Comparison of ENCODE assay signal across 8 cellular contexts in genomic region chr19:33794578-33795369, GRCh38. TPM values are rescaled to one million over a fixed set of nuclear protein-coding genes. Genes with fewer than 3 reads are reported as not detected.
A peak's percentile ranks its signal among the peaks of the same experiment; 100 is the strongest.
DNase-seq lines count a peak whose midpoint lies in the region; ATAC-seq, FAIRE-seq and TF ChIP-seq lines count a peak whose summit lies in the region.

No MANE protein-coding gene starts in this region.

- H3K27ac ChIP-seq in K562 (ENCODE audit: extremely low read depth, low read depth, low read length) (peak overlapping the region; percentile 85; the same call in 1 of the 3 replicates), thymus (ENCODE audit: low read depth) (no peak overlapping the region)

- no peaks in the 10 kb centered on the region for H3K9me1 ChIP-seq in K562 (ENCODE audit: control insufficient read depth, insufficient read depth, low read length)

- BruUV-seq in K562 (replicated peaks; lab: Mats Ljungman, UMichigan), result TSS peak; percentile 55

- no peaks in the 10 kb centered on the region for H3K9me3 Mint-ChIP-seq in T-helper 1 cell treated with Interleukin-12 subunit alpha and Interleukin-12 subunit beta and Interleukin-4 antibody, amounts not matched to agents 30 μg/mL and 1 μg/mL, for 36 hours

- peaks cover 0 to 34% of the 10 kb centered on the region in 2 experiments; a peak in 2 of 5 replicates for H3K4me1 ChIP-seq in K562 (replicated peaks in 1 of 2; ENCODE audit: control insufficient read depth in 2 of 2, insufficient read depth in 2 of 2, low read length in 2 of 2)
- H3K4me1 ChIP-seq in thymus (ENCODE audit: control insufficient read depth, insufficient read depth, low read length), result peaks cover 3% of the 10 kb centered on the region

- H3K36me3 ChIP-seq in K562 (ENCODE audit: control insufficient read depth, insufficient read depth, low read length), result peaks cover 11% of the 10 kb centered on the region; the same call in 1 of the 3 replicates
- H3K36me3 ChIP-seq in kidney epithelial cell (ENCODE audit: control insufficient read depth, insufficient read depth, low read length), result no peaks in the 10 kb centered on the region
- no peaks in the 10 kb centered on the region for H3K36me3 ChIP-seq in thymus (ENCODE audit: control insufficient read depth, insufficient read depth)

- TF ChIP-seq CTCF in K562 (IDR thresholded peaks at IDR 0.05 in 2 of 3, conservative IDR thresholded peaks at IDR 0.05 in 1 of 3; ENCODE audit: insufficient read depth in 2 of 3, low read depth in 1 of 3, low read length in 3 of 3), result no peak
- TF ChIP-seq CTCF in kidney epithelial cell (IDR thresholded peaks at IDR 0.05; ENCODE audit: insufficient read depth, low read length, poor library complexity, severe bottlenecking), result no peak

- H3K9me3 ChIP-seq in K562 (replicated peaks; ENCODE audit: control insufficient read depth, insufficient read depth, low read depth, low read length) (no peaks in the 10 kb centered on the region), thymus (ENCODE audit: control insufficient read depth) (no peaks in the 10 kb centered on the region)

- H3K4me3 Mint-ChIP-seq in T-helper 1 cell treated with Interleukin-12 subunit alpha and Interleukin-12 subunit beta and Interleukin-4 antibody, amounts not matched to agents 30 μg/mL and 1 μg/mL, for 36 hours, result peak overlapping the region; percentile 68

- ATAC-seq in K562 (no peak), HG03095 (IDR thresholded peaks at IDR 0.05; ENCODE audit: unreplicated experiment) (no peak), HG03039 (IDR thresholded peaks at IDR 0.05; ENCODE audit: unreplicated experiment) (no peak)

- H3K27ac Mint-ChIP-seq in T-helper 1 cell treated with Interleukin-12 subunit alpha and Interleukin-12 subunit beta and Interleukin-4 antibody, amounts not matched to agents 30 μg/mL and 1 μg/mL, for 36 hours, result no peak overlapping the region

- 74% methylated on average over 22 of the region's 34 CpGs for WGBS in K562 (ENCODE audit: insufficient coverage, low coverage, missing lambda C conversion rate)
- WGBS in thymus, result 43% methylated on average over 34 of the region's 34 CpGs

- peaks cover 40% of the 10 kb centered on the region for H3K27me3 Mint-ChIP-seq in T-helper 1 cell treated with Interleukin-12 subunit alpha and Interleukin-12 subunit beta and Interleukin-4 antibody, amounts not matched to agents 30 μg/mL and 1 μg/mL, for 36 hours (ENCODE audit: low read depth)

- H2AFZ ChIP-seq in K562 (ENCODE audit: low read depth, low read length), result peak overlapping the region; percentile 79

- H3K4me2 ChIP-seq in K562 (ENCODE audit: insufficient read depth, low read length), result peak overlapping the region; percentile 45

- DNase-seq in T-helper 1 cell (no peak), K562 (ENCODE audit: extremely low read depth in 1 of 4, low spot score in 3 of 4) (no peak), kidney epithelial cell (ENCODE audit: low read depth) (no peak), posterior vena cava (ENCODE audit: low spot score) (no peak)

- no peak for FAIRE-seq in K562 (lab: Jason Lieb, UNC)

- H3K4me3 ChIP-seq in K562, result peak overlapping the region; percentile 71
- H3K4me3 ChIP-seq in kidney epithelial cell (ENCODE audit: low read depth, low read length), result peak overlapping the region; percentile 67
- peak overlapping the region; percentile 46 for H3K4me3 ChIP-seq in thymus (ENCODE audit: low read length)

- H3K36me3 Mint-ChIP-seq in T-helper 1 cell treated with Interleukin-12 subunit alpha and Interleukin-12 subunit beta and Interleukin-4 antibody, amounts not matched to agents 30 μg/mL and 1 μg/mL, for 36 hours (ENCODE audit: low read depth), result no peaks in the 10 kb centered on the region

- H3K4me1 Mint-ChIP-seq in T-helper 1 cell treated with Interleukin-12 subunit alpha and Interleukin-12 subunit beta and Interleukin-4 antibody, amounts not matched to agents 30 μg/mL and 1 μg/mL, for 36 hours (ENCODE audit: low read depth), result peaks cover 6% of the 10 kb centered on the region

- intact Hi-C loops in K562 (cut with micrococcal nuclease) (loop anchor here (5.0 kb wide), 1 partner anchor 308 kb away; no protein-coding TSS in a partner anchor), posterior vena cava (cut with DNase I) (loop anchor here in 1 of 2 donors (5.0 kb wide), 1 partner anchor 73 kb away; no protein-coding TSS in a partner anchor)

- in situ Hi-C loops in K562 (cut with MboI), result no loop called here

- CTCF ChIA-PET in K562 (lab: Yijun Ruan, JAX; ENCODE audit: low intra/inter-chr PET ratio), result interaction anchor here (0.7 to 1.3 kb wide), 3 partner anchors 16 to 706 kb away, joined by 3 to 5 read pairs (median 3); no protein-coding TSS in a partner anchor

- no peak for TF ChIP-seq EP300 in K562 (IDR thresholded peaks at IDR 0.05; ENCODE audit: low read length)

- H3K9ac ChIP-seq in K562 (ENCODE audit: insufficient read depth in 1 of 2, low read depth in 2 of 2, low read length in 2 of 2), result peak overlapping the region; percentile 77 to 93

- POLR2A ChIA-PET in K562 (lab: Yijun Ruan, JAX), result interaction anchor here (0.9 kb wide), 1 partner anchor 15 kb away, joined by 3 read pairs; no protein-coding TSS in a partner anchor

- H3K79me2 ChIP-seq in K562 (ENCODE audit: control insufficient read depth, insufficient read depth, low read length), result peaks cover 5% of the 10 kb centered on the region; the same call in 1 of the 3 replicates

- no peak for TF ChIP-seq RAD21 in K562 (CRISPR knock-in tag; conservative IDR thresholded peaks at IDR 0.05 in 1 of 2, IDR thresholded peaks at IDR 0.05 in 1 of 2)

- H3K27me3 ChIP-seq in K562 (ENCODE audit: control insufficient read depth in 2 of 2, insufficient read depth in 2 of 2, low read length in 2 of 2), result peaks cover 10 to 20% of the 10 kb centered on the region in 2 experiments; a peak in 3 of 5 replicates
- peaks cover 12% of the 10 kb centered on the region for H3K27me3 ChIP-seq in kidney epithelial cell (ENCODE audit: control insufficient read depth, insufficient read depth, low read length)
- H3K27me3 ChIP-seq in thymus (ENCODE audit: control insufficient read depth, insufficient read depth), result peaks cover 44% of the 10 kb centered on the region

- no peaks in the 10 kb centered on the region for H4K20me1 ChIP-seq in K562 (replicated peaks; ENCODE audit: control insufficient read depth, insufficient read depth, low read length)

- TF ChIP-seq POLR2A in K562 (conservative IDR thresholded peaks at IDR 0.05), result no peak

TF ChIP-seq in K562, 482 proteins besides CTCF, POLR2A, EP300 and RAD21:
- TF ChIP-seq ZNF589 (CRISPR knock-in tag; IDR thresholded peaks at IDR 0.05; ENCODE audit: low read depth), result 0 out of 2 replicates have a peak, but pooled peaks have one; percentile 15
- no peak for TF ChIP-seq STAG1 (CRISPR knock-in tag; IDR thresholded peaks at IDR 0.05; ENCODE audit: borderline replicate concordance)
- TF ChIP-seq ZNF766 (CRISPR knock-in tag; conservative IDR thresholded peaks at IDR 0.05), result 0 out of 2 replicates have a peak, but pooled peaks have one; percentile 22

RNA-seq across cellular contexts. Expression of gene KCTD15, which starts 1.9 kb away (rescaled TPM):
- 22.8 and 48.8 TPM in 2 replicates for total RNA-seq in K562 (2011; cell fraction: chromatin; rRNA removed; ENCODE audit: low replicate concordance)
- total RNA-seq in K562 (2011; cell fraction: nucleolus; rRNA removed), result 33.6 and 36.5 TPM in 2 replicates
- 23.7 and 24.2 TPM in 2 replicates for total RNA-seq in K562 (2011; cell fraction: nucleoplasm; rRNA removed)
- 42.0 and 46.5 TPM in 2 replicates for total RNA-seq in K562 (2014; rRNA removed)
- total RNA-seq in K562 (2014; rRNA removed; fragmentation: Illumina TruSeq; extraction: Trizol), result 6.0 and 6.7 TPM in 2 replicates
- 11.8 and 14.4 TPM in 2 replicates for total RNA-seq in K562 (2015; rRNA removed; fragmentation: Illumina TruSeq; extraction: Trizol)
- total RNA-seq in K562 (2021), result 26.5 and 29.7 TPM in 2 replicates
- polyA plus RNA-seq in K562 (2011; rRNA removed), result 14.2 and 19.8 TPM in 2 replicates
- 25.0 and 63.1 TPM in 2 replicates for polyA plus RNA-seq in K562 (2011; cell fraction: cytosol; rRNA removed)
- 52.6 and 84.5 TPM in 2 replicates for polyA plus RNA-seq in K562 (2011; cell fraction: nucleus; rRNA removed)
- polyA plus RNA-seq in K562 (2012), result 20.4 and 37.0 TPM in 2 replicates
- 10.1 and 25.5 TPM in 2 replicates for polyA plus RNA-seq in K562 (2014; fragmentation: Illumina TruSeq; extraction: Trizol)
- polyA plus RNA-seq in K562 (2014; fragmentation: Nextera tagmentation; extraction: Ambion mirVana), result 1 to 10 TPM; 1.7 TPM
- polyA plus RNA-seq in K562 (2014; rRNA removed), result 31.2 and 49.0 TPM in 2 replicates
- 6.6 and 9.7 TPM in 2 replicates for polyA minus RNA-seq in K562 (2011; rRNA and poly(A)+ RNA removed)
- 12.0 and 13.4 TPM in 2 replicates for polyA minus RNA-seq in K562 (2011; cell fraction: cytosol; rRNA and poly(A)+ RNA removed)
- polyA minus RNA-seq in K562 (2011; cell fraction: nucleus; rRNA and poly(A)+ RNA removed), result 9.3 and 10.2 TPM in 2 replicates
- 71.1 and 73.5 TPM in 2 replicates for total RNA-seq in kidney epithelial cell
- 6.2 TPM for polyA plus RNA-seq in thymus
- total RNA-seq in posterior vena cava, result 10 to 100 TPM; 56.3 to 62.9 TPM
